Comparison of ENCODE assay signal across 20 cellular contexts in genomic region chrX:67564475-67564874, GRCh38. TPM values are rescaled to one million over a fixed set of nuclear protein-coding genes. Genes with fewer than 3 reads are reported as not detected.
DNase-seq lines count a peak whose midpoint lies in the region; ATAC-seq, FAIRE-seq and TF ChIP-seq lines count a peak whose summit lies in the region.
"Had no signal": no experiment of that assay in that cellular context is flagged by ENCODE, and none has a peak within 500 bp of the region (broad histone marks: within the 10 kb centered on the region; RNA-seq: fewer than 3 reads in every experiment).

No MANE protein-coding gene starts in this region.

- H3K27ac Mint-ChIP-seq in GM23338 = peak overlapping the region; percentile 50; the same call in 1 of the 2 replicates
- peak overlapping the region; percentile 83 for H3K27ac Mint-ChIP-seq in astrocyte (ENCODE audit: unreplicated experiment)
- H3K27ac Mint-ChIP-seq in nephron progenitor cell = no peak overlapping the region

- peaks cover 2% of the 10 kb centered on the region; the same call in 1 of the 3 replicates for H3K36me3 Mint-ChIP-seq in GM23338 (ENCODE audit: low read depth)
- no peaks in the 10 kb centered on the region for H3K36me3 Mint-ChIP-seq in astrocyte (ENCODE audit: low read depth, unreplicated experiment)
- H3K36me3 Mint-ChIP-seq in nephron progenitor cell (ENCODE audit: low read depth) = no peaks in the 10 kb centered on the region
- H3K36me3 Mint-ChIP-seq: CD4-positive, CD25-positive, alpha-beta regulatory T cell had no signal

- H3K4me1 ChIP-seq in GM23338 (ENCODE audit: insufficient read depth) = peaks cover 7% of the 10 kb centered on the region; the same call in 1 of the 2 replicates
- no peaks in the 10 kb centered on the region for H3K4me1 ChIP-seq in astrocyte (ENCODE audit: insufficient read depth, low read length)
- H3K4me1 ChIP-seq in subcutaneous abdominal adipose tissue (ENCODE audit: control insufficient read depth in 5 of 5, insufficient read depth in 5 of 5, low read length in 5 of 5) = peaks cover 0 to 15% (median 3%) of the 10 kb centered on the region in 5 donors

- peaks cover 25% of the 10 kb centered on the region; the same call in 2 of the 3 replicates for H3K4me1 Mint-ChIP-seq in GM23338
- peaks cover 18% of the 10 kb centered on the region for H3K4me1 Mint-ChIP-seq in astrocyte (ENCODE audit: low read depth, unreplicated experiment)
- H3K4me1 Mint-ChIP-seq in nephron progenitor cell = no peaks in the 10 kb centered on the region

- no peaks in the 10 kb centered on the region for H3F3A ChIP-seq in GM23338 (replicated peaks; ENCODE audit: low read depth)

- H3K27me3 ChIP-seq in GM23338 (ENCODE audit: insufficient read depth) (no peaks in the 10 kb centered on the region), astrocyte (ENCODE audit: insufficient read depth, low read length) (no peaks in the 10 kb centered on the region), subcutaneous abdominal adipose tissue (ENCODE audit: control insufficient read depth in 5 of 5, insufficient read depth in 4 of 5, low read length in 5 of 5) (peaks cover 0 to 7% (median 0%) of the 10 kb centered on the region in 5 donors)

- H3K4me2 ChIP-seq in GM23338 = no peak overlapping the region
- no peak overlapping the region for H3K4me2 ChIP-seq in astrocyte (ENCODE audit: low read length)

- no peaks in the 10 kb centered on the region for H3K9me3 ChIP-seq in astrocyte (ENCODE audit: insufficient read depth, low read depth, low read length)
- no peaks in the 10 kb centered on the region for H3K9me3 ChIP-seq in subcutaneous abdominal adipose tissue (ENCODE audit: control insufficient read depth in 5 of 5, low read length in 5 of 5)

- no peak overlapping the region for H2AFZ ChIP-seq in GM23338
- no peak overlapping the region for H2AFZ ChIP-seq in astrocyte (ENCODE audit: low read depth, low read length)

- H3K9me3 Mint-ChIP-seq in GM23338 (no peaks in the 10 kb centered on the region), astrocyte (ENCODE audit: unreplicated experiment) (no peaks in the 10 kb centered on the region), nephron progenitor cell (peaks cover 20% of the 10 kb centered on the region)

- H3K4me3 ChIP-seq in GM23338 (no peak overlapping the region), astrocyte (ENCODE audit: insufficient read depth, low read depth, low read length) (no peak overlapping the region), subcutaneous abdominal adipose tissue (ENCODE audit: low read depth in 1 of 5, low read length in 5 of 5) (no peak overlapping the region)

- H3K36me3 ChIP-seq in GM23338 (ENCODE audit: insufficient read depth) (no peaks in the 10 kb centered on the region), astrocyte (ENCODE audit: insufficient read depth, low read length) (no peaks in the 10 kb centered on the region), subcutaneous abdominal adipose tissue (ENCODE audit: control insufficient read depth in 5 of 5, insufficient read depth in 5 of 5, low read length in 5 of 5) (no peaks in the 10 kb centered on the region)

- H3K27ac ChIP-seq in 22Rv1 (peak overlapping the region; percentile 98), GM23338 (ENCODE audit: low read depth) (no peak overlapping the region), astrocyte (ENCODE audit: low read depth, low read length) (no peak overlapping the region), subcutaneous abdominal adipose tissue (ENCODE audit: low read depth, low read length) (peak overlapping the region; percentile 45)

- no peak for ATAC-seq in GM23338

- H3K4me3 Mint-ChIP-seq in GM23338 (no peak overlapping the region), astrocyte (ENCODE audit: unreplicated experiment) (no peak overlapping the region), nephron progenitor cell (no peak overlapping the region)
- H3K4me3 Mint-ChIP-seq: CD4-positive, CD25-positive, alpha-beta regulatory T cell had no signal

- H3K9me2 ChIP-seq in GM23338 (ENCODE audit: insufficient read depth) = no peaks in the 10 kb centered on the region

- H3K27me3 Mint-ChIP-seq in GM23338 (ENCODE audit: insufficient read depth, low read depth, poor library complexity) (no peaks in the 10 kb centered on the region), astrocyte (ENCODE audit: low read depth, unreplicated experiment) (no peaks in the 10 kb centered on the region), nephron progenitor cell (ENCODE audit: low read depth, poor library complexity) (no peaks in the 10 kb centered on the region)
- H3K27me3 Mint-ChIP-seq: CD4-positive, CD25-positive, alpha-beta regulatory T cell had no signal

- DNase-seq in GM23338 (ENCODE audit: low spot score) = no peak
- no peak for DNase-seq in astrocyte (ENCODE audit: low read depth)
- no peak for DNase-seq in iPS-NIHi11 (ENCODE audit: low spot score)
- no peak for DNase-seq in SW480 (ENCODE audit: low spot score)
- no peak for DNase-seq in nephron progenitor cell
- DNase-seq: CD4-positive, CD25-positive, alpha-beta regulatory T cell; EL; GF-D8; Kasumi-1; NCI-H1417; NCI-H1694 treated with DMSO at 0.1 percent for 48 hours; NCI-H2081 treated with DMSO at 0.1 percent for 48 hours; NCI-H2171 treated with DMSO at 0.1 percent for 48 hours; NCI-H446; NCI-H526 treated with DMSO at 0.1 percent for 48 hours; SHP77 had no signal

- FAIRE-seq in astrocyte (lab: Jason Lieb, UNC) = no peak
- FAIRE-seq: H54 had no signal

- H3K79me2 ChIP-seq in GM23338 (replicated peaks; ENCODE audit: insufficient read depth) (peaks cover 38% of the 10 kb centered on the region), astrocyte (ENCODE audit: insufficient read depth, low read length) (no peaks in the 10 kb centered on the region)

- H4K20me1 ChIP-seq in GM23338 (replicated peaks; ENCODE audit: insufficient read depth) (no peaks in the 10 kb centered on the region), astrocyte (ENCODE audit: insufficient read depth, low read length) (no peaks in the 10 kb centered on the region)

- TF ChIP-seq CTCF in 22Rv1 (IDR thresholded peaks at IDR 0.05) (no peak), GM23338 (conservative IDR thresholded peaks at IDR 0.05; ENCODE audit: low read depth in 2 of 2) (no peak), astrocyte (IDR thresholded peaks at IDR 0.05; ENCODE audit: insufficient read depth, low read depth, low read length) (no peak), nephron progenitor cell (IDR thresholded peaks at IDR 0.05) (no peak)

- H3K9ac ChIP-seq in astrocyte (ENCODE audit: low read length) (no peak overlapping the region), subcutaneous abdominal adipose tissue (ENCODE audit: low read length in 5 of 5) (no peak overlapping the region)

TF ChIP-seq in GM23338, 12 proteins besides CTCF, POLR2A, EP300 and RAD21 (continues in another document):
- TF ChIP-seq NANOG (IDR thresholded peaks at IDR 0.05; ENCODE audit: borderline replicate concordance) (no peak), EZH2 (IDR thresholded peaks at IDR 0.05; ENCODE audit: low read depth, unreplicated experiment) (no peak), STAT1 (IDR thresholded peaks at IDR 0.05; ENCODE audit: unreplicated experiment) (no peak), ZNF331 (CRISPR knock-in tag; IDR thresholded peaks at IDR 0.05; ENCODE audit: low read depth) (no peak), ETS1 (IDR thresholded peaks at IDR 0.05) (no peak), EZH2phosphoT487 (IDR thresholded peaks at IDR 0.05; ENCODE audit: unreplicated experiment) (no peak), JUNB (IDR thresholded peaks at IDR 0.05; ENCODE audit: unreplicated experiment) (no peak), ZNF114 (CRISPR knock-in tag; IDR thresholded peaks at IDR 0.05) (no peak), CREB1 (CRISPR knock-in tag; IDR thresholded peaks at IDR 0.05; ENCODE audit: low read depth) (no peak), POLR2AphosphoS5 (IDR thresholded peaks at IDR 0.05; ENCODE audit: low read depth) (no peak)
- TF ChIP-seq, protein P1, sequence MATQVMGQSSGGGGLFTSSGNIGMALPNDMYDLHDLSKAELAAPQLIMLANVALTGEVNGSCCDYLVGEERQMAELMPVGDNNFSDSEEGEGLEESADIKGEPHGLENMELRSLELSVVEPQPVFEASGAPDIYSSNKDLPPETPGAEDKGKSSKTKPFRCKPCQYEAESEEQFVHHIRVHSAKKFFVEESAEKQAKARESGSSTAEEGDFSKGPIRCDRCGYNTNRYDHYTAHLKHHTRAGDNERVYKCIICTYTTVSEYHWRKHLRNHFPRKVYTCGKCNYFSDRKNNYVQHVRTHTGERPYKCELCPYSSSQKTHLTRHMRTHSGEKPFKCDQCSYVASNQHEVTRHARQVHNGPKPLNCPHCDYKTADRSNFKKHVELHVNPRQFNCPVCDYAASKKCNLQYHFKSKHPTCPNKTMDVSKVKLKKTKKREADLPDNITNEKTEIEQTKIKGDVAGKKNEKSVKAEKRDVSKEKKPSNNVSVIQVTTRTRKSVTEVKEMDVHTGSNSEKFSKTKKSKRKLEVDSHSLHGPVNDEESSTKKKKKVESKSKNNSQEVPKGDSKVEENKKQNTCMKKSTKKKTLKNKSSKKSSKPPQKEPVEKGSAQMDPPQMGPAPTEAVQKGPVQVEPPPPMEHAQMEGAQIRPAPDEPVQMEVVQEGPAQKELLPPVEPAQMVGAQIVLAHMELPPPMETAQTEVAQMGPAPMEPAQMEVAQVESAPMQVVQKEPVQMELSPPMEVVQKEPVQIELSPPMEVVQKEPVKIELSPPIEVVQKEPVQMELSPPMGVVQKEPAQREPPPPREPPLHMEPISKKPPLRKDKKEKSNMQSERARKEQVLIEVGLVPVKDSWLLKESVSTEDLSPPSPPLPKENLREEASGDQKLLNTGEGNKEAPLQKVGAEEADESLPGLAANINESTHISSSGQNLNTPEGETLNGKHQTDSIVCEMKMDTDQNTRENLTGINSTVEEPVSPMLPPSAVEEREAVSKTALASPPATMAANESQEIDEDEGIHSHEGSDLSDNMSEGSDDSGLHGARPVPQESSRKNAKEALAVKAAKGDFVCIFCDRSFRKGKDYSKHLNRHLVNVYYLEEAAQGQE (IDR thresholded peaks at IDR 0.05; ENCODE audit: unreplicated experiment) = no peak

RNA-seq across cellular contexts. Expression of gene AR, which starts 20.7 kb away (rescaled TPM):
- total RNA-seq in GM23338 (2014; rRNA removed; shearing (Covaris generic)) = 13.3 and 13.4 TPM in 2 replicates
- polyA plus RNA-seq in GM23338 (2016; fragmentation: Nextera tagmentation; extraction: Ambion mirVana) = 11.2 and 11.8 TPM in 2 replicates
- total RNA-seq in astrocyte = 8.3 and 9.0 TPM in 2 replicates
- total RNA-seq: MCF 10A had no signal

Comparison
In these comparisons a context has a peak if more than half of its experiments do, and no peak if none do; other contexts are left out.
1. H3K27ac ChIP-seq: peak in 22Rv1 (single experiment) and subcutaneous abdominal adipose tissue (single experiment); none in GM23338 (single experiment) and astrocyte (single experiment).